Comparison of ENCODE assay signal across 18 cellular contexts in genomic region chr10:95426482-95426881, GRCh38.
DNase-seq lines count a peak whose midpoint lies in the region; ATAC-seq and TF ChIP-seq lines count a peak whose summit lies in the region.
"Had no signal": no experiment of that assay in that cellular context is flagged by ENCODE, and none has a peak within 500 bp of the region (broad histone marks: within the 10 kb centered on the region; RNA-seq: fewer than 3 reads in every experiment).

No MANE protein-coding gene starts in this region.

- peaks cover 0 to 79% (median 9%) of the 10 kb centered on the region in 9 donors for H3K36me3 ChIP-seq in heart right ventricle
- peaks cover 72% of the 10 kb centered on the region for H3K36me3 ChIP-seq in muscle layer of colon (ENCODE audit: insufficient read depth, low read length)
- H3K36me3 ChIP-seq in tibial artery: peaks cover 75 to 79% (median 79%) of the 10 kb centered on the region in 3 donors
- H3K36me3 ChIP-seq: BE2C had no signal

- TF ChIP-seq CTCF in heart right ventricle (IDR thresholded peaks at IDR 0.05) (no peak), tibial artery (IDR thresholded peaks at IDR 0.05) (no peak), type B pancreatic cell (conservative IDR thresholded peaks at IDR 0.05) (no peak)

- H3K27me3 ChIP-seq in heart right ventricle: no peaks in the 10 kb centered on the region
- no peaks in the 10 kb centered on the region for H3K27me3 ChIP-seq in muscle layer of colon (ENCODE audit: control insufficient read depth in 1 of 2, insufficient read depth in 2 of 2, low read length in 2 of 2)
- H3K27me3 ChIP-seq in tibial artery: no peaks in the 10 kb centered on the region
- H3K27me3 ChIP-seq: BE2C had no signal

- no peaks in the 10 kb centered on the region for H3K9me3 ChIP-seq in heart right ventricle
- H3K9me3 ChIP-seq in muscle layer of colon (ENCODE audit: low read length): no peaks in the 10 kb centered on the region
- H3K9me3 ChIP-seq in tibial artery: no peaks in the 10 kb centered on the region
- H3K9me3 ChIP-seq: BE2C had no signal

- no peaks in the 10 kb centered on the region for H3K27me3 Mint-ChIP-seq in type B pancreatic cell
- H3K27me3 Mint-ChIP-seq: CD4-positive, alpha-beta T cell had no signal

- H3K27ac Mint-ChIP-seq in type B pancreatic cell: no peak overlapping the region
- H3K27ac Mint-ChIP-seq: CD4-positive, alpha-beta T cell; H9 had no signal

- H3K27ac ChIP-seq in heart right ventricle (peak overlapping the region in 7 of 10 donors; percentile 6 to 95 (median 75)), caudate nucleus (ENCODE audit: low read depth, low read length) (peak overlapping the region; percentile 58), muscle layer of colon (ENCODE audit: low read depth, low read length) (peak overlapping the region; percentile 10), tibial artery (peak overlapping the region; percentile 80 to 91)
- H3K27ac ChIP-seq: KMS-11 had no signal

- H3K4me1 Mint-ChIP-seq in type B pancreatic cell (ENCODE audit: unreplicated experiment): peaks cover 6% of the 10 kb centered on the region

- H3K9ac ChIP-seq in muscle layer of colon (ENCODE audit: low read length): no peak overlapping the region
- H3K9ac ChIP-seq: KMS-11 had no signal

- H3K36me3 Mint-ChIP-seq in type B pancreatic cell: peaks cover 6% of the 10 kb centered on the region

- DNase-seq in heart right ventricle (no peak), cardiac septum (ENCODE audit: low spot score) (no peak), caudate nucleus (lab: John Stamatoyannopoulos, UW) (peak in 4 of 61 donors; percentile 16 to 31 (median 24)), tibial artery (no peak), ecto neural progenitor cell (ENCODE audit: low spot score) (no peak), type B pancreatic cell (ENCODE audit: extremely low spot score, unreplicated experiment) (no peak)
- DNase-seq: 8988T; BE2C; CD4-positive, alpha-beta T cell; DMS53; H9; NCI-H1092 treated with DMSO at 0.1 percent for 48 hours; NCI-H2107; NCI-H2227 treated with DMSO at 0.1 percent for 48 hours; NCI-H524 treated with DMSO at 0.1 percent for 48 hours had no signal

- H3K4me3 Mint-ChIP-seq in type B pancreatic cell: no peak overlapping the region
- H3K4me3 Mint-ChIP-seq: CD4-positive, alpha-beta T cell; H9 had no signal

- intact Hi-C loops in heart right ventricle (cut with DNase I) (loop anchor here in 5 of 10 donors (5.0 to 10.0 kb wide), 2 partner anchors 49 to 52 kb away; no protein-coding TSS in a partner anchor), cardiac septum (cut with DNase I) (no loop called here), tibial artery (cut with DNase I; ENCODE audit: low total_unique reads) (loop anchor here (5.0 kb wide), 1 partner anchor 49 kb away; no protein-coding TSS in a partner anchor)

- H3K4me1 ChIP-seq in heart right ventricle: peaks cover 19 to 95% (median 74%) of the 10 kb centered on the region in 9 donors
- peaks cover 68% of the 10 kb centered on the region for H3K4me1 ChIP-seq in muscle layer of colon (ENCODE audit: insufficient read depth, low read length)
- peaks cover 0 to 97% (median 70%) of the 10 kb centered on the region in 4 donors for H3K4me1 ChIP-seq in tibial artery
- H3K4me1 ChIP-seq: BE2C had no signal

- no peaks in the 10 kb centered on the region for H3K9me3 Mint-ChIP-seq in type B pancreatic cell
- H3K9me3 Mint-ChIP-seq: CD4-positive, alpha-beta T cell; H9 had no signal

- H3K4me3 ChIP-seq in heart right ventricle (no peak overlapping the region), muscle layer of colon (ENCODE audit: low read depth in 1 of 2, low read length in 2 of 2) (no peak overlapping the region), tibial artery (no peak overlapping the region)

- no peak for ATAC-seq in heart right ventricle
- no peak for ATAC-seq in HG03460 (IDR thresholded peaks at IDR 0.05; ENCODE audit: unreplicated experiment)

- WGBS in heart right ventricle, 2 donors: 66 to 68% methylated on average over 5 of the region's 5 CpGs

Comparison
In these comparisons a context has a peak if more than half of its experiments do, and no peak if none do; other contexts are left out.
1. H3K27ac ChIP-seq: peak in every context shown above with its lines; median percentile 86 in tibial artery; 75 in heart right ventricle; 58 in caudate nucleus; 10 in muscle layer of colon.